Comparison of ENCODE assay signal across 8 cellular contexts in genomic region chr3:123979525-123980481, GRCh38. TPM values are rescaled to one million over a fixed set of nuclear protein-coding genes. Genes with fewer than 3 reads are reported as not detected.
DNase-seq lines count a peak whose midpoint lies in the region; ATAC-seq and TF ChIP-seq lines count a peak whose summit lies in the region.
"Not testable (repeated sequence)": the region's sequence is repeated elsewhere in the genome, so short reads cannot be mapped to it uniquely, and the experiment has no call there.

No MANE protein-coding gene starts in this region.

- not testable (repeated sequence) for H3K27ac Mint-ChIP-seq in activated CD8-positive, alpha-beta T cell treated with anti-CD3 and anti-CD28 coated beads for 36 hours; osteocyte (ENCODE audit: unreplicated experiment)

- not testable (repeated sequence) for H3K27ac ChIP-seq in HUES6 (ENCODE audit: low read depth, low read length); upper lobe of right lung

- ATAC-seq in activated CD8-positive, alpha-beta T cell treated with anti-CD3 and anti-CD28 coated beads for 36 hours: peak; percentile 80
- ATAC-seq in upper lobe of right lung: peak; percentile 98

- H3K9me3 ChIP-seq in HUES6 (ENCODE audit: control insufficient read depth, insufficient read depth, low read depth, low read length); iPS-18c (ENCODE audit: control insufficient read depth, insufficient read depth, low read length); upper lobe of right lung: not testable (repeated sequence)

- peaks cover 32% of the 10 kb centered on the region for H3K27me3 Mint-ChIP-seq in activated CD8-positive, alpha-beta T cell treated with anti-CD3 and anti-CD28 coated beads for 36 hours
- peaks cover 50% of the 10 kb centered on the region for H3K27me3 Mint-ChIP-seq in osteocyte (ENCODE audit: unreplicated experiment)

- peak; percentile 71 for TF ChIP-seq CTCF in activated CD8-positive, alpha-beta T cell treated with anti-CD3 and anti-CD28 coated beads for 36 hours (IDR thresholded peaks at IDR 0.05)
- TF ChIP-seq CTCF in osteocyte (IDR thresholded peaks at IDR 0.05): peak; percentile 75
- TF ChIP-seq CTCF in upper lobe of right lung (IDR thresholded peaks at IDR 0.05): peak; percentile 79

- H3K36me3 ChIP-seq in HUES6 (ENCODE audit: control insufficient read depth, insufficient read depth, low read length); upper lobe of right lung: not testable (repeated sequence)

- POLR2A ChIA-PET in activated CD8-positive, alpha-beta T cell treated with anti-CD3 and anti-CD28 coated beads for 36 hours (lab: Charles Lee): not testable (repeated sequence)

- CTCF ChIA-PET in activated CD8-positive, alpha-beta T cell treated with anti-CD3 and anti-CD28 coated beads for 36 hours (lab: Charles Lee): interaction anchor here (0.7 to 2.5 kb wide), 9 partner anchors 8 to 202 kb away, joined by 3 to 7 read pairs (median 3); partner anchors contain the start of genes CCDC14 and KALRN

- H3K9me3 Mint-ChIP-seq in activated CD8-positive, alpha-beta T cell treated with anti-CD3 and anti-CD28 coated beads for 36 hours; osteocyte (ENCODE audit: unreplicated experiment): not testable (repeated sequence)

- H3K27me3 ChIP-seq in HUES6 (ENCODE audit: control insufficient read depth, insufficient read depth, low read length): peaks cover 20% of the 10 kb centered on the region
- not testable (repeated sequence) for H3K27me3 ChIP-seq in upper lobe of right lung

- H3K4me1 Mint-ChIP-seq in activated CD8-positive, alpha-beta T cell treated with anti-CD3 and anti-CD28 coated beads for 36 hours (ENCODE audit: low read depth); osteocyte (ENCODE audit: unreplicated experiment): not testable (repeated sequence)

- H3K4me3 Mint-ChIP-seq in activated CD8-positive, alpha-beta T cell treated with anti-CD3 and anti-CD28 coated beads for 36 hours: not testable (repeated sequence)
- H3K4me3 Mint-ChIP-seq in osteocyte (ENCODE audit: unreplicated experiment): peak overlapping the region; percentile 48

- H3K9ac ChIP-seq in HUES6 (ENCODE audit: low read length): not testable (repeated sequence)

- not testable (repeated sequence) for H3K36me3 Mint-ChIP-seq in activated CD8-positive, alpha-beta T cell treated with anti-CD3 and anti-CD28 coated beads for 36 hours (ENCODE audit: low read depth); osteocyte (ENCODE audit: unreplicated experiment)

- DNase-seq in DMS79 treated with DMSO at 0.1 percent for 48 hours (lab: John Stamatoyannopoulos, UW) (peak; percentile 44), NCI-H748 treated with DMSO at 0.1 percent for 48 hours (lab: John Stamatoyannopoulos, UW) (peak; percentile 52), dedifferentiated amniotic fluid mesenchymal stem cell (ENCODE audit: extremely low spot score) (peak; percentile 47)
- DNase-seq in activated CD8-positive, alpha-beta T cell treated with anti-CD3 and anti-CD28 coated beads for 36 hours: peak; percentile 19
- not testable (repeated sequence) for DNase-seq in osteocyte (ENCODE audit: extremely low spot score, unreplicated experiment); upper lobe of right lung

- intact Hi-C loops in activated CD8-positive, alpha-beta T cell treated with anti-CD3 and anti-CD28 coated beads for 36 hours (cut with micrococcal nuclease); upper lobe of right lung (cut with DNase I): not testable (repeated sequence)

- not testable (repeated sequence) for H3K4me1 ChIP-seq in HUES6 (ENCODE audit: control insufficient read depth, insufficient read depth, low read length); upper lobe of right lung

- H3K4me3 ChIP-seq in HUES6 (ENCODE audit: low read depth, low read length) (peak overlapping the region; percentile 61), iPS-18c (ENCODE audit: insufficient read depth, low read depth, low read length) (peak overlapping the region; percentile 51), upper lobe of right lung (peak overlapping the region; percentile 29)

RNA-seq across cellular contexts. Expression of gene ROPN1, which starts 12.1 kb away (rescaled TPM):
- not detected for total RNA-seq in activated CD8-positive, alpha-beta T cell treated with anti-CD3 and anti-CD28 coated beads for 36 hours
- total RNA-seq in osteocyte (not detected in 2 replicates), upper lobe of right lung (not detected)

RNA-seq across cellular contexts. Expression of gene CCDC14, which starts 18.8 kb away (rescaled TPM):
- total RNA-seq in activated CD8-positive, alpha-beta T cell treated with anti-CD3 and anti-CD28 coated beads for 36 hours: 10 to 100 TPM; 34.1 to 35.1 TPM
- total RNA-seq in osteocyte: 29.2 and 31.1 TPM in 2 replicates
- 38.6 TPM for total RNA-seq in upper lobe of right lung

RNA-seq across cellular contexts. Expression of gene KALRN, which starts 53.4 kb away (rescaled TPM):
- total RNA-seq in activated CD8-positive, alpha-beta T cell treated with anti-CD3 and anti-CD28 coated beads for 36 hours: 1 to 10 TPM; 1.5 to 2.2 TPM
- 17.4 and 19.2 TPM in 2 replicates for total RNA-seq in osteocyte
- 22.4 TPM for total RNA-seq in upper lobe of right lung
